8 cellular contexts compared by ENCODE assay signal in the genomic region with DNA sequence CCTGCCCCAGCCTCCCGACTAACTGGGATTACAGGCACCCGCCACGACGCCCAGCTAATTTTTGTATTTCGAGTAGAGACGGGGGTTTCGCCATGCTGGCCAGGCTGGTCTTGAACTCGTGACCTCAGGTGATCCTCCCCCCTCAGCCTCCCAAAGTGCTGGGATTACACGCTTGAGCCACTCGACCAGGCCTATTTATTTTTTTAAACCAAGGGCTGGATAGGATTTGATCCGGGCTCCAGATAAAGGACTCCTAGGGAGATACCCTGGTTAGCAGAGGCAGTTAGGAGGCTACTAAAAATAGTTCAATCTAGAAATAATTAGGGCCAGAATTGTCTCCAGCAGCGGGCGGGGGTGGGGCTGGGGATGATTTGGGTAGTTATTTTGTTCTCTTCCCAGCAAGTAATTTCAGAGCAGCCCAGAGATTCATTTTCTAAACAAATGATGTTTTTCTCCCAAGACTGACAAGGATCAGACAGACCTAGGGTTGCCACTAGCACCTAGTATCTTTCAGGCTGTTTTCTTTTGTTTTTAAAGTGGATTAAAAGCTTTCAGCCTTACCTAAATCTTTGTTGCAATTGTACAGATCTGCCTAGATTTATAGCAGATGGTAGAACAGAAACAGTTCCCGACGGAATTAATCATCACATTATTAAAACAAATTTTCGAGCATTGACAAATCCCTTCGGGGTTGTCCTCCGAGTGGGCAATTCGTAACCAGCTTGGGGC. TPM values are rescaled to one million over a fixed set of nuclear protein-coding genes. Genes with fewer than 3 reads are reported as not detected.
DNase-seq lines count a peak whose midpoint lies in the region; ATAC-seq, FAIRE-seq and TF ChIP-seq lines count a peak whose summit lies in the region.

No MANE protein-coding gene starts in this region.

- TF ChIP-seq CTCF in OCI-LY3 (IDR thresholded peaks at IDR 0.05; ENCODE audit: low read depth, low read length), result no peak
- no peak for TF ChIP-seq CTCF in endothelial cell of umbilical vein (IDR thresholded peaks at IDR 0.05; ENCODE audit: extremely low read depth in 1 of 2, insufficient read depth in 1 of 2, low read depth in 1 of 2, low read length in 2 of 2)
- TF ChIP-seq CTCF in pancreas (IDR thresholded peaks at IDR 0.05), result no peak

- CTCF ChIA-PET in endothelial cell of umbilical vein (lab: Charles Lee), result interaction anchor here (1.6 kb wide), 1 partner anchor 213 kb away, joined by 4 read pairs; no protein-coding TSS in a partner anchor

- H3K4me3 ChIP-seq in GM08714 (ENCODE audit: low read length) (peak overlapping the region; percentile 82), OCI-LY3 (ENCODE audit: low read length) (peak overlapping the region; percentile 96), endothelial cell of umbilical vein (replicated peaks in 1 of 3; ENCODE audit: insufficient read depth in 1 of 3, low read depth in 1 of 3, low read length in 3 of 3) (peak overlapping the region; percentile 4 to 90 (median 65)), pancreas (peak overlapping the region; percentile 74 to 99 (median 94))

- H3K4me1 ChIP-seq in OCI-LY3 (ENCODE audit: low read length) (peaks cover 15% of the 10 kb centered on the region; the same call in 1 of the 2 replicates), endothelial cell of umbilical vein (ENCODE audit: control insufficient read depth, extremely low read depth, insufficient read depth, low read length) (peaks cover 14% of the 10 kb centered on the region), pancreas (peaks cover 0 to 17% (median 16%) of the 10 kb centered on the region in 3 donors)

- H3K9me3 ChIP-seq in OCI-LY3 (ENCODE audit: insufficient read depth, low read length) (no peaks in the 10 kb centered on the region), endothelial cell of umbilical vein (replicated peaks; ENCODE audit: control insufficient read depth, insufficient read depth, low read length) (no peaks in the 10 kb centered on the region), pancreas (no peaks in the 10 kb centered on the region)

- peak overlapping the region; percentile 77 for H3K4me2 ChIP-seq in OCI-LY3 (ENCODE audit: low read length)
- H3K4me2 ChIP-seq in endothelial cell of umbilical vein (ENCODE audit: insufficient read depth, low read length), result peak overlapping the region; percentile 95

- intact Hi-C loops in endothelial cell of umbilical vein (cut with micrococcal nuclease) (loop anchor here (1.0 to 5.0 kb wide), 5 partner anchors 33 to 260 kb away; no protein-coding TSS in a partner anchor), pancreas (cut with DNase I) (no loop called here)

- H3K27ac ChIP-seq in OCI-LY3 (ENCODE audit: low read length), result peak overlapping the region; percentile 74
- H3K27ac ChIP-seq in endothelial cell of umbilical vein (ENCODE audit: insufficient read depth, low read depth, low read length), result peak overlapping the region; percentile 96
- H3K27ac ChIP-seq in pancreas, result peak overlapping the region; percentile 81 to 91 (median 86)

- H3K9ac ChIP-seq in OCI-LY3 (ENCODE audit: low read length) (peak overlapping the region; percentile 93), endothelial cell of umbilical vein (replicated peaks; ENCODE audit: extremely low read depth, insufficient read depth, low read length) (peak overlapping the region; percentile 75)

- TF ChIP-seq POLR2A in endothelial cell of umbilical vein (IDR thresholded peaks at IDR 0.05; ENCODE audit: low read depth, low read length), result no peak

- POLR2A ChIA-PET in endothelial cell of umbilical vein (lab: Charles Lee), result no interaction called here

- no peaks in the 10 kb centered on the region for H3K9me1 ChIP-seq in endothelial cell of umbilical vein (replicated peaks; ENCODE audit: control insufficient read depth, extremely low read depth, insufficient read depth, low read length)

- dilution Hi-C loops in endothelial cell of umbilical vein (cut with MboI; ENCODE audit: extremely low pct_ligation_motif_present, low sequenced_read_pairs), result loop anchor here (10.0 kb wide), 1 partner anchor 212 kb away; no protein-coding TSS in a partner anchor

- no peak for ATAC-seq in pancreas
- ATAC-seq in HG02588 (IDR thresholded peaks at IDR 0.05; ENCODE audit: unreplicated experiment), result no peak

- peaks cover 29% of the 10 kb centered on the region for H4K20me1 ChIP-seq in OCI-LY3 (ENCODE audit: insufficient read depth, low read length)
- no peaks in the 10 kb centered on the region for H4K20me1 ChIP-seq in endothelial cell of umbilical vein (replicated peaks; ENCODE audit: control insufficient read depth, extremely low read depth, insufficient read depth, low read length)

- BruUV-seq in endothelial cell of umbilical vein (replicated peaks; lab: Mats Ljungman, UMichigan), result TSS peak; percentile 94

- H3K79me2 ChIP-seq in OCI-LY3 (ENCODE audit: low read length), result peaks cover 41% of the 10 kb centered on the region
- H3K79me2 ChIP-seq in endothelial cell of umbilical vein (ENCODE audit: control insufficient read depth, insufficient read depth, low read length), result peaks cover 40% of the 10 kb centered on the region

- H3K36me3 ChIP-seq in OCI-LY3 (replicated peaks; ENCODE audit: low read depth, low read length), result peaks cover 18% of the 10 kb centered on the region
- H3K36me3 ChIP-seq in endothelial cell of umbilical vein (ENCODE audit: control insufficient read depth in 2 of 2, extremely low read depth in 1 of 2, insufficient read depth in 2 of 2, low read length in 2 of 2), result no peaks in the 10 kb centered on the region
- H3K36me3 ChIP-seq in pancreas, result no peaks in the 10 kb centered on the region

- DNase-seq in endothelial cell of umbilical vein (ENCODE audit: low read depth, low spot score), result no peak
- DNase-seq in pancreas, result no peak
- DNase-seq in putamen (ENCODE audit: low spot score), result no peak
- no peak for DNase-seq in NCI-H2029 treated with DMSO at 0.1 percent for 48 hours (lab: John Stamatoyannopoulos, UW)
- DNase-seq in superior temporal gyrus (ENCODE audit: extremely low spot score), result no peak

- H3K27me3 ChIP-seq in OCI-LY3 (ENCODE audit: low read depth, low read length) (peaks cover 19% of the 10 kb centered on the region), endothelial cell of umbilical vein (ENCODE audit: control insufficient read depth in 2 of 2, insufficient read depth in 2 of 2, low read length in 2 of 2) (peaks cover 0 to 2% of the 10 kb centered on the region in 2 experiments), pancreas (no peaks in the 10 kb centered on the region)

- no peak for FAIRE-seq in endothelial cell of umbilical vein (lab: Jason Lieb, UNC)
- no peak for FAIRE-seq in pancreas (lab: Jason Lieb, UNC)

- 49 to 51% methylated on average over 19 of the region's 19 CpGs for WGBS in pancreas, 2 donors

- H2AFZ ChIP-seq in OCI-LY3 (ENCODE audit: low read depth, low read length) (peak overlapping the region; percentile 77), endothelial cell of umbilical vein (ENCODE audit: low read depth, low read length) (peak overlapping the region; percentile 13)

TF ChIP-seq in endothelial cell of umbilical vein, 7 proteins besides CTCF, POLR2A, EP300 and RAD21:
- TF ChIP-seq JUN (IDR thresholded peaks at IDR 0.05; ENCODE audit: borderline replicate concordance, insufficient read depth, insufficient read length, low read depth) (no peak), EZH2 (IDR thresholded peaks at IDR 0.05; ENCODE audit: borderline replicate concordance, low read depth, low read length, severe bottlenecking) (no peak), MAX (IDR thresholded peaks at IDR 0.05; ENCODE audit: insufficient read depth, insufficient read length) (no peak), FOS (IDR thresholded peaks at IDR 0.05; ENCODE audit: borderline replicate concordance, insufficient read depth, low read length) (no peak), GATA2 (IDR thresholded peaks at IDR 0.05; ENCODE audit: insufficient read depth, insufficient read length, low read depth, low read length) (no peak), MYC (IDR thresholded peaks at IDR 0.05; ENCODE audit: low read depth, low read length) (no peak), POLR2AphosphoS5 (IDR thresholded peaks at IDR 0.05; ENCODE audit: insufficient read depth, low read depth, low read length) (no peak)

RNA-seq across cellular contexts. Expression of gene SMC3, which starts 0.9 kb away (rescaled TPM):
- total RNA-seq in endothelial cell of umbilical vein (44.2 and 45.0 TPM in 2 replicates), pancreas (10 to 100 TPM; 14.2 to 22.7 (median 17.7) TPM)
- polyA plus RNA-seq in endothelial cell of umbilical vein (3.1 and 5.5 TPM in 2 replicates), pancreas (10 to 100 TPM in 1 of 2 donors, 1 to 10 TPM in 1; 7.7 to 22.2 TPM)
- polyA plus RNA-seq in endothelial cell of umbilical vein (2011; cell fraction: cytosol; rRNA removed), result 10.8 and 12.9 TPM in 2 replicates
- polyA plus RNA-seq in endothelial cell of umbilical vein (2011; cell fraction: nucleus; rRNA removed), result 10.5 and 16.9 TPM in 2 replicates
- polyA plus RNA-seq in endothelial cell of umbilical vein (2012), result 29.2 and 38.9 TPM in 2 replicates
- polyA minus RNA-seq in endothelial cell of umbilical vein, result 8.4 and 8.5 TPM in 2 replicates
- polyA minus RNA-seq in endothelial cell of umbilical vein (2011; cell fraction: cytosol; rRNA and poly(A)+ RNA removed), result 19.0 TPM
- 5.5 and 8.2 TPM in 2 replicates for polyA minus RNA-seq in endothelial cell of umbilical vein (2011; cell fraction: nucleus; rRNA and poly(A)+ RNA removed)
